17 cellular contexts compared by ENCODE assay signal in the genomic region with DNA sequence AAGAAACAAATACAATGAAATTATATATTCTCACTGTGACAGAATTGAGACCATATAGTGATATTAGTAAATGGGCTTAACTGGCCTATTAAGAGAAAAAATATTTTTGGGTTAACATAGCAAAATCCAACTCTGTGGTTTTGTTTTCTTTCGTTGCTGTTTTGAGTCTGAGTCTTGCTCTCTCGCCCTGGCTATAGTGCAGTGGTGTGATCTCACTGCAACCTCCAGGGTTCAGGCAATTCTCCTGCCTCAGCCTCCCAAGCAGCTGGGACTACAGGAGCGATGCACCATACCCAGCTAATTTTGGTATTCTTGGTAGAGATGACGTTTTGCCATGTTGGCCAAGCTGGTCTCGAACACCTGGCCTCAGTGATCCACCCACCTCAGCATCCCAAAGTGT.
"Had no signal": no experiment of that assay in that cellular context is flagged by ENCODE, and none has a peak within 500 bp of the region (broad histone marks: within the 10 kb centered on the region; RNA-seq: fewer than 3 reads in every experiment).

No MANE protein-coding gene starts in this region.

- H3K9me3 ChIP-seq: lower lobe of right lung, neutrophil, pancreas, right atrium auricular region, sigmoid colon, stomach, thyroid gland had no signal

- H3K27ac Mint-ChIP-seq: naive B cell; natural killer cell treated with Interleukin-12 subunit alpha and Interleukin-12 subunit beta and Interleukin-15 and Interleukin-18, amount 100 ng/mL, for 72 hours; stimulated activated effector memory CD8-positive, alpha-beta T cell treated with anti-CD3 and anti-CD28 coated beads, Interleukin-12 subunit alpha, Interleukin-12 subunit beta, amount 100 ng/mL, for 72 hours; type B pancreatic cell had no signal

- H3K4me3 ChIP-seq: lower lobe of right lung, pancreas, right atrium auricular region, sigmoid colon, stomach, thyroid gland had no signal

- DNase-seq: cortex of kidney; left ventricle myocardium superior; lower lobe of right lung; naive B cell; pancreas; sigmoid colon; stimulated activated CD4-positive, alpha-beta T cell treated with anti-CD3 and anti-CD28 coated beads, Interleukin-2, amount 100 ng/mL, for 24 hours; stimulated activated CD4-positive, alpha-beta T cell treated with anti-CD3 and anti-CD28 coated beads, Interleukin-4, amount 100 ng/mL, for 24 hours; stimulated activated naive CD4-positive, alpha-beta T cell treated with Interleukin-2 at 50 U/mL for 16 hours; stomach; thyroid gland had no signal

- H3K27me3 Mint-ChIP-seq: naive B cell; natural killer cell treated with Interleukin-12 subunit alpha and Interleukin-12 subunit beta and Interleukin-15 and Interleukin-18, amount 100 ng/mL, for 72 hours; type B pancreatic cell had no signal

- H3K9me3 Mint-ChIP-seq: natural killer cell treated with Interleukin-12 subunit alpha and Interleukin-12 subunit beta and Interleukin-15 and Interleukin-18, amount 100 ng/mL, for 72 hours; neural crest cell; stimulated activated effector memory CD8-positive, alpha-beta T cell treated with anti-CD3 and anti-CD28 coated beads, Interleukin-12 subunit alpha, Interleukin-12 subunit beta, amount 100 ng/mL, for 72 hours had no signal

- H3K27me3 ChIP-seq: neutrophil, pancreas, right atrium auricular region, sigmoid colon, stomach, thyroid gland had no signal

- ATAC-seq: left ventricle myocardium superior; lower lobe of right lung; natural killer cell treated with Interleukin-12 subunit alpha and Interleukin-12 subunit beta and Interleukin-15 and Interleukin-18, amount 100 ng/mL, for 72 hours; pancreas; stimulated activated effector memory CD8-positive, alpha-beta T cell treated with anti-CD3 and anti-CD28 coated beads, Interleukin-12 subunit alpha, Interleukin-12 subunit beta, amount 100 ng/mL, for 72 hours had no signal

- H3K36me3 ChIP-seq: lower lobe of right lung, neutrophil, pancreas, right atrium auricular region, sigmoid colon, stomach, thyroid gland had no signal

- H3K4me3 Mint-ChIP-seq: naive B cell; natural killer cell treated with Interleukin-12 subunit alpha and Interleukin-12 subunit beta and Interleukin-15 and Interleukin-18, amount 100 ng/mL, for 72 hours; neural crest cell; stimulated activated effector memory CD8-positive, alpha-beta T cell treated with anti-CD3 and anti-CD28 coated beads, Interleukin-12 subunit alpha, Interleukin-12 subunit beta, amount 100 ng/mL, for 72 hours; type B pancreatic cell had no signal

- H3K27ac ChIP-seq: lower lobe of right lung, neutrophil, pancreas, right atrium auricular region, sigmoid colon, thyroid gland had no signal

- H3K36me3 Mint-ChIP-seq: naive B cell; natural killer cell treated with Interleukin-12 subunit alpha and Interleukin-12 subunit beta and Interleukin-15 and Interleukin-18, amount 100 ng/mL, for 72 hours; stimulated activated effector memory CD8-positive, alpha-beta T cell treated with anti-CD3 and anti-CD28 coated beads, Interleukin-12 subunit alpha, Interleukin-12 subunit beta, amount 100 ng/mL, for 72 hours had no signal
